In genomic region chr4:161714022-161714751, GRCh38 we compare ENCODE assay signal across 13 cellular contexts.
A peak's percentile ranks its signal among the peaks of the same experiment; 100 is the strongest.
DNase-seq lines count a peak whose midpoint lies in the region; TF ChIP-seq lines count a peak whose summit lies in the region.
"Had no signal": no experiment of that assay in that cellular context is flagged by ENCODE, and none has a peak within 500 bp of the region (broad histone marks: within the 10 kb centered on the region; RNA-seq: fewer than 3 reads in every experiment).

No MANE protein-coding gene starts in this region.

- POLR2A ChIA-PET in RWPE1 (lab: Yijun Ruan, JAX; ENCODE audit: low non-redundant PET): no interaction called here

- no peaks in the 10 kb centered on the region for H3K36me3 ChIP-seq in thyroid gland
- H3K36me3 ChIP-seq: neutrophil, suprapubic skin had no signal

- TF ChIP-seq CTCF in RWPE1 (conservative IDR thresholded peaks at IDR 0.05; ENCODE audit: low read depth) (no peak), thyroid gland (IDR thresholded peaks at IDR 0.05) (no peak)

- H3K27ac ChIP-seq in RWPE1 (no peak overlapping the region), thyroid gland (no peak overlapping the region)
- H3K27ac ChIP-seq: neutrophil, suprapubic skin had no signal

- CTCF ChIA-PET in RWPE1 (lab: Yijun Ruan, JAX): interaction anchor here (0.6 kb wide), 1 partner anchor 230 kb away, joined by 3 read pairs; no protein-coding TSS in a partner anchor

- no peak overlapping the region for H3K4me3 ChIP-seq in skeletal muscle cell (ENCODE audit: low read depth, low read length)
- H3K4me3 ChIP-seq in thyroid gland (replicated peaks in 1 of 3): no peak overlapping the region
- H3K4me3 ChIP-seq: suprapubic skin had no signal

- H3K4me1 ChIP-seq in thyroid gland: no peaks in the 10 kb centered on the region
- H3K4me1 ChIP-seq: suprapubic skin had no signal

- no peak for TF ChIP-seq POLR2A in thyroid gland (IDR thresholded peaks at IDR 0.05)

- no peaks in the 10 kb centered on the region for H3K27me3 ChIP-seq in thyroid gland
- H3K27me3 ChIP-seq: neutrophil, suprapubic skin had no signal

- WGBS in thyroid gland, 2 donors: 80 to 82% methylated on average over 2 of the region's 2 CpGs

- peak; percentile 58 for DNase-seq in GM04504 (ENCODE audit: low read depth)
- peak; percentile 70 for DNase-seq in RWPE1 (ENCODE audit: low spot score)
- DNase-seq in fibroblast of gingiva (ENCODE audit: low read depth): peak; percentile 40
- DNase-seq in skeletal muscle cell (ENCODE audit: low read depth): peak; percentile 78
- DNase-seq in thyroid gland: no peak
- DNase-seq in activated CD4-positive, CD25-positive, alpha-beta regulatory T cell (lab: John Stamatoyannopoulos, UW): no peak
- no peak for DNase-seq in LoVo (ENCODE audit: low spot score)
- DNase-seq: activated B cell treated with CpG ODN at 0.5 μM for 24 hours, cortex of kidney, DND-41, SIG-M5 had no signal

- intact Hi-C loops in thyroid gland (cut with DNase I): no loop called here

- no peaks in the 10 kb centered on the region for H3K9me3 ChIP-seq in thyroid gland
- H3K9me3 ChIP-seq: neutrophil, suprapubic skin had no signal

Comparison
In these comparisons a context has a peak if more than half of its experiments do, and no peak if none do; other contexts are left out.
1. DNase-seq: peak in GM04504 (single experiment), RWPE1 (single experiment), fibroblast of gingiva (single experiment) and skeletal muscle cell (single experiment); none in thyroid gland (0 of 2), activated CD4-positive, CD25-positive, alpha-beta regulatory T cell (0 of 4) and LoVo (single experiment).